Comparison of ENCODE assay signal across 8 cellular contexts in genomic region chr3:20185733-20186599, GRCh38. TPM values are rescaled to one million over a fixed set of nuclear protein-coding genes. Genes with fewer than 3 reads are reported as not detected.
DNase-seq lines count a peak whose midpoint lies in the region; ATAC-seq, FAIRE-seq and TF ChIP-seq lines count a peak whose summit lies in the region.

Gene SGO1 (minus strand): TSS chr3:20186206. CDS start chr3:20184027, 2,179 bp downstream.

- H3K27me3 ChIP-seq in adrenal gland: no peaks in the 10 kb centered on the region
- no peaks in the 10 kb centered on the region for H3K27me3 ChIP-seq in heart right ventricle
- H3K27me3 ChIP-seq in upper lobe of right lung: no peaks in the 10 kb centered on the region

- H3K36me3 ChIP-seq in adrenal gland (replicated peaks in 1 of 2) (no peaks in the 10 kb centered on the region), heart right ventricle (no peaks in the 10 kb centered on the region), upper lobe of right lung (no peaks in the 10 kb centered on the region)

- intact Hi-C loops in adrenal gland (cut with DNase I): loop anchor here (5.0 to 10.0 kb wide), 2 partner anchors 141 to 239 kb away; partner anchors contain the start of genes KAT2B (in 1 of the 2) and RAB5A (in 1 of the 2)
- intact Hi-C loops in heart right ventricle (cut with DNase I): loop anchor here in 5 of 10 donors (2.0 to 10.0 kb wide), 8 partner anchors 141 to 299 kb away; partner anchors contain the start of genes KAT2B (in 4 of the 5) and RAB5A (in 4 of the 5)
- intact Hi-C loops in posterior cingulate gyrus (cut with DNase I): loop anchor here (5.0 kb wide), 2 partner anchors 149 to 239 kb away; partner anchors contain the start of gene RAB5A
- intact Hi-C loops in upper lobe of right lung (cut with DNase I): no loop called here

- peak; percentile 99 for FAIRE-seq in GM12892 (lab: Jason Lieb, UNC)

- WGBS in adrenal gland, 4 donors: 0 to 1% (median 1%) methylated on average over 34 to 64 of the region's 64 CpGs
- 0 to 1% methylated on average over 64 of the region's 64 CpGs for WGBS in heart right ventricle, 2 donors

- peak; percentile 84 for TF ChIP-seq POLR2A in GM12892 (IDR thresholded peaks at IDR 0.05; ENCODE audit: low read depth, low read length)
- peak; percentile 49 to 91 for TF ChIP-seq POLR2A in adrenal gland (IDR thresholded peaks at IDR 0.05)

- DNase-seq in GM12892 (ENCODE audit: insufficient read length) (peak; percentile 73), NCI-H1436 treated with DMSO at 0.1 percent for 48 hours (lab: John Stamatoyannopoulos, UW) (peak; percentile 42), T follicular helper cell (ENCODE audit: low read depth) (peak; percentile 100), adrenal gland (peak; percentile 99 to 100 (median 99)), heart right ventricle (peak; percentile 99), posterior cingulate gyrus (peak; percentile 98 to 100 (median 99)), upper lobe of right lung (peak; percentile 100)

- TF ChIP-seq CTCF in adrenal gland (IDR thresholded peaks at IDR 0.05): no peak
- TF ChIP-seq CTCF in heart right ventricle (IDR thresholded peaks at IDR 0.05): peak in 2 of 9 donors; percentile 22 to 26
- TF ChIP-seq CTCF in upper lobe of right lung (IDR thresholded peaks at IDR 0.05): no peak

- ATAC-seq in HG02840 (IDR thresholded peaks at IDR 0.05; ENCODE audit: low FRiP score, unreplicated experiment) (peak; percentile 98), heart right ventricle (peak; percentile 100), upper lobe of right lung (peak; percentile 100)

- H3K4me1 ChIP-seq in adrenal gland (replicated peaks in 1 of 2) (peaks cover 0 to 11% of the 10 kb centered on the region in 2 donors), heart right ventricle (peaks cover 0 to 22% (median 16%) of the 10 kb centered on the region in 9 donors), upper lobe of right lung (peaks cover 14% of the 10 kb centered on the region)

- H3K9me3 ChIP-seq in adrenal gland (replicated peaks in 1 of 3) (no peaks in the 10 kb centered on the region), heart right ventricle (no peaks in the 10 kb centered on the region), upper lobe of right lung (no peaks in the 10 kb centered on the region)

- H3K4me3 ChIP-seq in adrenal gland (peak within 1 kb of the TSS; percentile 7 to 65 (median 48)), heart right ventricle (peak within 1 kb of the TSS; percentile 37 to 83 (median 68)), upper lobe of right lung (peak within 1 kb of the TSS; percentile 77)

- peak within 1 kb of the TSS; percentile 37 to 91 (median 89) for H3K27ac ChIP-seq in adrenal gland
- peak within 1 kb of the TSS; percentile 75 to 97 (median 92) for H3K27ac ChIP-seq in heart right ventricle
- H3K27ac ChIP-seq in upper lobe of right lung: peak within 1 kb of the TSS; percentile 95

RNA-seq across cellular contexts. Expression of gene SGO1, which starts in this region (rescaled TPM):
- 12.3 TPM for polyA plus RNA-seq in GM12892 (2012; ENCODE audit: missing spikeins)
- total RNA-seq in adrenal gland (under 1 TPM in 6 of 8 donors, not detected in 2; 0.41 to 0.97 (median 0.56) TPM), heart right ventricle (1 to 10 TPM in 1 of 10 donors, under 1 TPM in 5, not detected in 4; 0.25 to 2.2 (median 0.50) TPM), upper lobe of right lung (not detected)
- polyA plus RNA-seq in adrenal gland (under 1 TPM; 0.13 to 0.86 (median 0.16) TPM), heart right ventricle (under 1 TPM in 1 of 2 donors, not detected in 1; 0.04 TPM)

Comparison
In these comparisons a context has a peak if more than half of its experiments do, and no peak if none do; other contexts are left out.
1. Peak in every context shown above with its lines: DNase-seq, ATAC-seq, H3K4me3 ChIP-seq and H3K27ac ChIP-seq.
2. Peak in DNase-seq, H3K4me3 ChIP-seq and H3K27ac ChIP-seq in adrenal gland; RNA of the gene not detected or under 1 TPM.
3. Peak in DNase-seq, ATAC-seq, H3K4me3 ChIP-seq and H3K27ac ChIP-seq in upper lobe of right lung; RNA of the gene not detected or under 1 TPM.
4. DNase-seq: peak in every context shown above with its lines; median percentile 100 in T follicular helper cell; 100 in upper lobe of right lung; 99 in adrenal gland; 99 in heart right ventricle; 99 in posterior cingulate gyrus; 73 in GM12892; 42 in NCI-H1436 treated with DMSO at 0.1 percent for 48 hours.